In the genomic region with DNA sequence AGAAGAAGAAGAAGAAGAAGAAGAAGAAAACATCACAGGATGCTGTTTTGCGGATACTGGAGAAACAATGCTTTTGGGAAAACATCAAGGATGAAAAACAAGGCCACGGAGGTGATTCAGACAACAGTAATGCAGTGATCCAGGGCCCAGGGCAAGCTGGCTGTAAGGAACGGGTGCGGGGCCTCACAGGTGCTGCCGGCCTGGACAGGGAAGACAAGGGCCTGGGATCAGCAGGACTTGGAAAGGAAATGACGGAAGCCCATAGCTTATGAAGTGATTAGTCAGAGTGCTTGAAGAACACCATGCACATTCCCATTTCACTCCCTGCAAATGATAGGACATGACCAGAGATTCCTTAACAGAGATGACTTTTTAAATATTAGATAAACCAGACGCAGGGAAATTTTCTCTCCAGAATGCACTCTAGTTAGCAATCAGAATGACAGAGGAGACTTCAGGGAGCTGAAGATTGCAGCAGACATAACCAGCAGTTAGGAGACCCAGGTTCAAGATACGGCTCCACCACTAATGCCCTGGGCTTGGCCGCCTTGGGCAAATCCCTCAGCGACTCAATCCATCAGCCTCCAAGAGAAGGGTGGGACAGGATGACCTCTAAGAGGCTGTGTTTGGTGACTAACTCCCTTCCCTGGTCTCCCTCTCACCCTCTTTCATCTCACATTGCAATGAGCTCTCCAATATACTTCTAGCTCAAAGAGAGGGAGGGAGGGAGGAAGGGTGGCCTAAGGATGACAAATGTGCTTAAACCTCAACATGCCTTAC, we compare ENCODE assay signal across 14 cellular contexts. TPM values are rescaled to one million over a fixed set of nuclear protein-coding genes. Genes with fewer than 3 reads are reported as not detected.
A peak's percentile ranks its signal among the peaks of the same experiment; 100 is the strongest.
DNase-seq lines count a peak whose midpoint lies in the region; ATAC-seq and TF ChIP-seq lines count a peak whose summit lies in the region.
"Had no signal": no experiment of that assay in that cellular context is flagged by ENCODE, and none has a peak within 500 bp of the region (broad histone marks: within the 10 kb centered on the region; RNA-seq: fewer than 3 reads in every experiment).

No MANE protein-coding gene starts in this region.

- POLR2A ChIA-PET in RWPE1 (lab: Yijun Ruan, JAX; ENCODE audit: low non-redundant PET) = no interaction called here

- H4K20me1 ChIP-seq in osteoblast (ENCODE audit: insufficient read depth, low read length) = no peaks in the 10 kb centered on the region

- no peaks in the 10 kb centered on the region for H3K36me3 Mint-ChIP-seq in activated T-helper 2 cell treated with anti-CD3 and anti-CD28 coated beads, Interferon-gamma antibody, Interleukin-2, Interleukin-4, amounts not matched to agents 10 μg/mL and 5 μg/mL and 100 μg/mL, durations not matched to agents 14 hours and 24 hours and 36 hours (ENCODE audit: low read depth)
- H3K36me3 Mint-ChIP-seq: activated naive CD8-positive, alpha-beta T cell had no signal

- peaks cover 4 to 30% (median 23%) of the 10 kb centered on the region in 4 donors for H3K4me1 ChIP-seq in esophagus muscularis mucosa
- peaks cover 57% of the 10 kb centered on the region for H3K4me1 ChIP-seq in osteoblast (ENCODE audit: insufficient read depth, low read length)

- H3K4me3 Mint-ChIP-seq in activated T-helper 2 cell treated with anti-CD3 and anti-CD28 coated beads, Interferon-gamma antibody, Interleukin-2, Interleukin-4, amounts not matched to agents 10 μg/mL and 5 μg/mL and 100 μg/mL, durations not matched to agents 14 hours and 24 hours and 36 hours (ENCODE audit: low read depth) = no peak overlapping the region
- H3K4me3 Mint-ChIP-seq: activated CD4-positive, alpha-beta T cell treated with anti-CD3 and anti-CD28 coated beads, Interleukin-2, amount 10 ng/mL, durations not matched to agents 7 days and 5 days; activated naive CD8-positive, alpha-beta T cell had no signal

- no peak overlapping the region for H3K27ac Mint-ChIP-seq in activated T-helper 2 cell treated with anti-CD3 and anti-CD28 coated beads, Interferon-gamma antibody, Interleukin-2, Interleukin-4, amounts not matched to agents 10 μg/mL and 5 μg/mL and 100 μg/mL, durations not matched to agents 14 hours and 24 hours and 36 hours
- H3K27ac Mint-ChIP-seq: activated CD4-positive, alpha-beta T cell treated with anti-CD3 and anti-CD28 coated beads, Interleukin-2, amount 10 ng/mL, durations not matched to agents 7 days and 5 days; activated naive CD8-positive, alpha-beta T cell had no signal

- no peak for ATAC-seq in HG03520 (IDR thresholded peaks at IDR 0.05; ENCODE audit: unreplicated experiment)
- ATAC-seq in HG02798 (IDR thresholded peaks at IDR 0.05; ENCODE audit: poor library complexity, unreplicated experiment) = no peak

- no peak for TF ChIP-seq CTCF in RWPE1 (conservative IDR thresholded peaks at IDR 0.05; ENCODE audit: low read depth)
- no peak for TF ChIP-seq CTCF in esophagus muscularis mucosa (IDR thresholded peaks at IDR 0.05)
- TF ChIP-seq CTCF in osteoblast (IDR thresholded peaks at IDR 0.05; ENCODE audit: extremely low read depth, low read depth, low read length) = no peak

- TF ChIP-seq POLR2A in esophagus muscularis mucosa (IDR thresholded peaks at IDR 0.05; ENCODE audit: low read depth) = no peak

- H3K4me3 ChIP-seq in esophagus muscularis mucosa = no peak overlapping the region
- H3K4me3 ChIP-seq in osteoblast (ENCODE audit: insufficient read depth, low read length) = peak overlapping the region; percentile 1

- H3K4me1 Mint-ChIP-seq in activated T-helper 2 cell treated with anti-CD3 and anti-CD28 coated beads, Interferon-gamma antibody, Interleukin-2, Interleukin-4, amounts not matched to agents 10 μg/mL and 5 μg/mL and 100 μg/mL, durations not matched to agents 14 hours and 24 hours and 36 hours (ENCODE audit: low read depth) = no peaks in the 10 kb centered on the region
- H3K4me1 Mint-ChIP-seq: activated CD4-positive, alpha-beta T cell treated with anti-CD3 and anti-CD28 coated beads, Interleukin-2, amount 10 ng/mL, durations not matched to agents 7 days and 5 days had no signal

- CTCF ChIA-PET in RWPE1 (lab: Yijun Ruan, JAX) = interaction anchor here (0.5 to 0.9 kb wide), 3 partner anchors 13 to 78 kb away, joined by 3 to 6 read pairs (median 3); no protein-coding TSS in a partner anchor

- H3K27me3 ChIP-seq in esophagus muscularis mucosa (no peaks in the 10 kb centered on the region), osteoblast (ENCODE audit: insufficient read depth, low read length) (no peaks in the 10 kb centered on the region)

- no peaks in the 10 kb centered on the region for H3K27me3 Mint-ChIP-seq in activated T-helper 2 cell treated with anti-CD3 and anti-CD28 coated beads, Interferon-gamma antibody, Interleukin-2, Interleukin-4, amounts not matched to agents 10 μg/mL and 5 μg/mL and 100 μg/mL, durations not matched to agents 14 hours and 24 hours and 36 hours (ENCODE audit: low read depth)

- WGBS in esophagus muscularis mucosa = 73% methylated on average over 8 of the region's 10 CpGs

- H3K4me2 ChIP-seq in osteoblast (ENCODE audit: insufficient read depth, low read length) = peak overlapping the region; percentile 47

- intact Hi-C loops in esophagus muscularis mucosa (cut with DNase I) = no loop called here
- intact Hi-C loops in activated T-helper 2 cell treated with anti-CD3 and anti-CD28 coated beads, Interferon-gamma antibody, Interleukin-2, Interleukin-4, amounts not matched to agents 10 μg/mL and 5 μg/mL and 100 μg/mL, durations not matched to agents 14 hours and 24 hours and 36 hours (cut with micrococcal nuclease) = no loop called here

- no peaks in the 10 kb centered on the region for H3K36me3 ChIP-seq in esophagus muscularis mucosa
- H3K36me3 ChIP-seq in osteoblast (ENCODE audit: insufficient read depth, low read length) = no peaks in the 10 kb centered on the region

- peaks cover 75% of the 10 kb centered on the region for H3K79me2 ChIP-seq in osteoblast (ENCODE audit: insufficient read depth, low read length)

- DNase-seq in ELF-1 (ENCODE audit: low read depth, low spot score) = peak; percentile 72
- peak; percentile 94 for DNase-seq in RWPE1 (ENCODE audit: low spot score)
- peak; percentile 62 for DNase-seq in esophagus muscularis mucosa (ENCODE audit: extremely low spot score)
- DNase-seq in osteoblast (ENCODE audit: insufficient read length, low spot score, missing footprints) = peak; percentile 68
- no peak for DNase-seq in activated T-helper 2 cell treated with anti-CD3 and anti-CD28 coated beads, Interferon-gamma antibody, Interleukin-2, Interleukin-4, amounts not matched to agents 10 μg/mL and 5 μg/mL and 100 μg/mL, durations not matched to agents 14 hours and 24 hours and 36 hours (ENCODE audit: low spot score)
- no peak for DNase-seq in occipital lobe (lab: John Stamatoyannopoulos, UW)
- DNase-seq: activated CD4-positive, alpha-beta T cell treated with anti-CD3 and anti-CD28 coated beads, Interleukin-2, amount 10 ng/mL, durations not matched to agents 7 days and 5 days; foreskin melanocyte; NCI-H187; SHP77; stimulated activated CD4-positive, alpha-beta T cell treated with anti-CD3 and anti-CD28 coated beads, Interleukin-2, amount 100 ng/mL, for 24 hours had no signal

- H3K9me3 Mint-ChIP-seq in activated T-helper 2 cell treated with anti-CD3 and anti-CD28 coated beads, Interferon-gamma antibody, Interleukin-2, Interleukin-4, amounts not matched to agents 10 μg/mL and 5 μg/mL and 100 μg/mL, durations not matched to agents 14 hours and 24 hours and 36 hours = no peaks in the 10 kb centered on the region
- H3K9me3 Mint-ChIP-seq: activated CD4-positive, alpha-beta T cell treated with anti-CD3 and anti-CD28 coated beads, Interleukin-2, amount 10 ng/mL, durations not matched to agents 7 days and 5 days had no signal

- no peaks in the 10 kb centered on the region for H3K9me3 ChIP-seq in esophagus muscularis mucosa
- H3K9me3 ChIP-seq in osteoblast (ENCODE audit: low read depth, low read length) = no peaks in the 10 kb centered on the region

- no peak overlapping the region for H2AFZ ChIP-seq in osteoblast (ENCODE audit: low read length)

- H3K27ac ChIP-seq in RWPE1 (peak overlapping the region; percentile 98), esophagus muscularis mucosa (replicated peaks in 1 of 4) (no peak overlapping the region), osteoblast (ENCODE audit: low read depth, low read length) (peak overlapping the region; percentile 83)

- no peak for TF ChIP-seq EP300 in esophagus muscularis mucosa (IDR thresholded peaks at IDR 0.05)

RNA-seq across cellular contexts. Expression of a gene that starts 54.1 kb away (rescaled TPM):
- total RNA-seq in esophagus muscularis mucosa (10 to 100 TPM; 51.7 to 75.9 (median 71.1) TPM), osteoblast (89.0 and 92.3 TPM in 2 replicates), occipital lobe (78.5 TPM)
- 0.73 and 1.4 TPM in 2 replicates for total RNA-seq in activated T-helper 2 cell treated with anti-CD3 and anti-CD28 coated beads, Interferon-gamma antibody, Interleukin-2, Interleukin-4, amounts not matched to agents 10 μg/mL and 5 μg/mL and 100 μg/mL, durations not matched to agents 14 hours and 24 hours and 36 hours

Comparison
In these comparisons a context has a peak if more than half of its experiments do, and no peak if none do; other contexts are left out.
1. DNase-seq: peak in ELF-1 (single experiment), RWPE1 (single experiment), esophagus muscularis mucosa (single experiment) and osteoblast (single experiment); none in activated T-helper 2 cell treated with anti-CD3 and anti-CD28 coated beads, Interferon-gamma antibody, Interleukin-2, Interleukin-4, amounts not matched to agents 10 μg/mL and 5 μg/mL and 100 μg/mL, durations not matched to agents 14 hours and 24 hours and 36 hours (single experiment) and occipital lobe (single experiment).
2. H3K27ac ChIP-seq: peak in RWPE1 (single experiment) and osteoblast (single experiment); none in esophagus muscularis mucosa (0 of 4).
3. RNA of a gene that starts 54.1 kb away (total RNA-seq): 89.0 to 92.3 TPM in osteoblast, 78.5 TPM in occipital lobe (single experiment) and 51.7 to 75.9 TPM in esophagus muscularis mucosa; 0.73 to 1.4 TPM in activated T-helper 2 cell treated with anti-CD3 and anti-CD28 coated beads, Interferon-gamma antibody, Interleukin-2, Interleukin-4, amounts not matched to agents 10 μg/mL and 5 μg/mL and 100 μg/mL, durations not matched to agents 14 hours and 24 hours and 36 hours; every median in the first group is over 10 times any median in the second.